Comparison of ENCODE assay signal across 1 cellular context in the genomic region with DNA sequence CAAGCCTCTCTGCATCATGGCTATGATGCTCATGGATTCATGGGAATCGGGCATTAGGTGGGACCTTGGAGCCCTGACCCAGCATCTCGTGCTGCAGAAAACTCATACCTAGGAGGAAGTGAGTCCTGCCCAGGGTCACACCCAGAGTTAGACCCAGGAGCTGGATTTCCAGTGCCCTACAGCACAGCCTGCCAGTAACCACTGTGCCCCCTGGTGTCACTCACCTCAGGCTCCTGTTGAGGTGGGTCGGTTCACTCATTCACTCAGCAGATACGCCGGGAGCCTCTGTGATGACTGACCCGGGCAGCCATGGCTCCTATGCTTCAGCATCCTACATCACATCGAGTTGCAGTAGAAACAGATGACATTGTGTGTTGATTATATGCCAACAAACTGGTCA.
TF ChIP-seq lines count a peak whose summit lies in the region.

No MANE protein-coding gene starts in this region.

TF ChIP-seq in GM12878, 131 proteins besides CTCF, POLR2A, EP300 and RAD21 (continued from another document):
- TF ChIP-seq, protein P1, sequence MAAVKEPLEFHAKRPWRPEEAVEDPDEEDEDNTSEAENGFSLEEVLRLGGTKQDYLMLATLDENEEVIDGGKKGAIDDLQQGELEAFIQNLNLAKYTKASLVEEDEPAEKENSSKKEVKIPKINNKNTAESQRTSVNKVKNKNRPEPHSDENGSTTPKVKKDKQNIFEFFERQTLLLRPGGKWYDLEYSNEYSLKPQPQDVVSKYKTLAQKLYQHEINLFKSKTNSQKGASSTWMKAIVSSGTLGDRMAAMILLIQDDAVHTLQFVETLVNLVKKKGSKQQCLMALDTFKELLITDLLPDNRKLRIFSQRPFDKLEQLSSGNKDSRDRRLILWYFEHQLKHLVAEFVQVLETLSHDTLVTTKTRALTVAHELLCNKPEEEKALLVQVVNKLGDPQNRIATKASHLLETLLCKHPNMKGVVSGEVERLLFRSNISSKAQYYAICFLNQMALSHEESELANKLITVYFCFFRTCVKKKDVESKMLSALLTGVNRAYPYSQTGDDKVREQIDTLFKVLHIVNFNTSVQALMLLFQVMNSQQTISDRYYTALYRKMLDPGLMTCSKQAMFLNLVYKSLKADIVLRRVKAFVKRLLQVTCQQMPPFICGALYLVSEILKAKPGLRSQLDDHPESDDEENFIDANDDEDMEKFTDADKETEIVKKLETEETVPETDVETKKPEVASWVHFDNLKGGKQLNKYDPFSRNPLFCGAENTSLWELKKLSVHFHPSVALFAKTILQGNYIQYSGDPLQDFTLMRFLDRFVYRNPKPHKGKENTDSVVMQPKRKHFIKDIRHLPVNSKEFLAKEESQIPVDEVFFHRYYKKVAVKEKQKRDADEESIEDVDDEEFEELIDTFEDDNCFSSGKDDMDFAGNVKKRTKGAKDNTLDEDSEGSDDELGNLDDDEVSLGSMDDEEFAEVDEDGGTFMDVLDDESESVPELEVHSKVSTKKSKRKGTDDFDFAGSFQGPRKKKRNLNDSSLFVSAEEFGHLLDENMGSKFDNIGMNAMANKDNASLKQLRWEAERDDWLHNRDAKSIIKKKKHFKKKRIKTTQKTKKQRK (IDR thresholded peaks at IDR 0.05; ENCODE audit: low read depth, low read length): no peak
- TF ChIP-seq ASH2L (IDR thresholded peaks at IDR 0.05; ENCODE audit: borderline replicate concordance, low read depth): no peak
- no peak for TF ChIP-seq PAX5 (IDR thresholded peaks at IDR 0.05; ENCODE audit: borderline replicate concordance, low read depth, low read length)
- TF ChIP-seq SREBF1 (IDR thresholded peaks at IDR 0.05; ENCODE audit: low read length): no peak
- TF ChIP-seq ZNF622 (IDR thresholded peaks at IDR 0.05): no peak
- TF ChIP-seq BHLHE40 (IDR thresholded peaks at IDR 0.05; ENCODE audit: borderline replicate concordance in 1 of 2, low read depth in 2 of 2, low read length in 1 of 2): no peak
- no peak for TF ChIP-seq MLLT1 (IDR thresholded peaks at IDR 0.05)
- TF ChIP-seq NR2C2 (IDR thresholded peaks at IDR 0.05; ENCODE audit: borderline replicate concordance, control insufficient read depth, insufficient read length, low read depth): no peak
- TF ChIP-seq SUPT20H (IDR thresholded peaks at IDR 0.05; ENCODE audit: borderline replicate concordance, control insufficient read depth, low read depth, low read length): no peak
- no peak for TF ChIP-seq CUX1 (IDR thresholded peaks at IDR 0.05; ENCODE audit: insufficient replicate concordance, low read depth, low read length)
- no peak for TF ChIP-seq WRNIP1 (IDR thresholded peaks at IDR 0.05; ENCODE audit: borderline replicate concordance, low read depth, low read length)
- no peak for TF ChIP-seq JUNB (IDR thresholded peaks at IDR 0.05)
- TF ChIP-seq SRF (IDR thresholded peaks at IDR 0.05; ENCODE audit: low read depth in 2 of 2, low read length in 2 of 2): no peak
- TF ChIP-seq, protein P2, sequence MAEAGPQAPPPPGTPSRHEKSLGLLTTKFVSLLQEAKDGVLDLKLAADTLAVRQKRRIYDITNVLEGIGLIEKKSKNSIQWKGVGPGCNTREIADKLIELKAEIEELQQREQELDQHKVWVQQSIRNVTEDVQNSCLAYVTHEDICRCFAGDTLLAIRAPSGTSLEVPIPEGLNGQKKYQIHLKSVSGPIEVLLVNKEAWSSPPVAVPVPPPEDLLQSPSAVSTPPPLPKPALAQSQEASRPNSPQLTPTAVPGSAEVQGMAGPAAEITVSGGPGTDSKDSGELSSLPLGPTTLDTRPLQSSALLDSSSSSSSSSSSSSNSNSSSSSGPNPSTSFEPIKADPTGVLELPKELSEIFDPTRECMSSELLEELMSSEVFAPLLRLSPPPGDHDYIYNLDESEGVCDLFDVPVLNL (IDR thresholded peaks at IDR 0.05; ENCODE audit: low read depth, low read length): no peak
